Comparison of ENCODE assay signal across 18 cellular contexts in the genomic region with DNA sequence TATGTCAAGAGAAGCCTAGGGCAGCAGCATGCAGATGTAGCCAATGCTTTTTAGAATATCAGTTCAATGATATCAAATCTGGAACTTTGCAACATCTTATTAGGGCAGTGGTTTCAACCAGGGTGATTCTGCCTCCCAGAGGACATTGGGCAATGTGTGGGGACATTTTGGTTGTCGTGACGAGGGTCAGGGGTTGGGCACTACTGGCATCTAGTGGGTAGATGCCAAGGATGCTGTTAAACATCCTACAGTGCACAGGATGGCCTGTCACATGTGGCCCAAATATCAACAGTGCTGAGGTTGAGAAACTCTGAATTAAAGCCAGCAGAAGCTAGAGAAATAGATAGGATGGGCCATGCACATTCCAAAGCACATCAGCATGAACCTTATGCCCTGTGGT.
A peak's percentile ranks its signal among the peaks of the same experiment; 100 is the strongest.
DNase-seq lines count a peak whose midpoint lies in the region; ATAC-seq, FAIRE-seq and TF ChIP-seq lines count a peak whose summit lies in the region.
"Had no signal": no experiment of that assay in that cellular context is flagged by ENCODE, and none has a peak within 500 bp of the region (broad histone marks: within the 10 kb centered on the region; RNA-seq: fewer than 3 reads in every experiment).

No MANE protein-coding gene starts in this region.

- no peaks in the 10 kb centered on the region for H3K9me3 ChIP-seq in GM12878 (replicated peaks; ENCODE audit: control insufficient read depth, insufficient read depth, low read length)

- TF ChIP-seq EP300 in GM12878 (IDR thresholded peaks at IDR 0.05; ENCODE audit: borderline replicate concordance in 1 of 2, control insufficient read depth in 1 of 2, low read depth in 2 of 2, low read length in 2 of 2), result no peak

- RAD21 ChIA-PET in GM12878 (lab: Charles Lee; ENCODE audit: unreplicated experiment), result no interaction called here

- ATAC-seq in GM12878 (peak; percentile 72), sciatic nerve (peak; percentile 55), HG02678 (IDR thresholded peaks at IDR 0.05; ENCODE audit: unreplicated experiment) (no peak)
- ATAC-seq: natural killer cell had no signal

- H3K36me3 ChIP-seq in ACC112 (ENCODE audit: insufficient read depth, low read length) (no peaks in the 10 kb centered on the region), GM12878 (ENCODE audit: control insufficient read depth in 2 of 2, insufficient read depth in 2 of 2, low read length in 1 of 2) (no peaks in the 10 kb centered on the region)

- no peak for FAIRE-seq in GM12878 (lab: Jason Lieb, UNC)
- FAIRE-seq: A204.1 had no signal

- H3K9ac ChIP-seq in GM12878 (ENCODE audit: control insufficient read depth, insufficient read depth, low read length), result no peak overlapping the region

- peak in 1 of 3 experiments; percentile 18; a peak in 2 of 6 replicates for TF ChIP-seq CTCF in GM12878 (IDR thresholded peaks at IDR 0.05 in 2 of 3, conservative IDR thresholded peaks at IDR 0.05 in 1 of 3; ENCODE audit: control insufficient read depth in 2 of 3, extremely low read depth in 1 of 3, insufficient read depth in 1 of 3, low read depth in 3 of 3, low read length in 3 of 3)

- POLR2A ChIA-PET in GM12878 (lab: Charles Lee), result no interaction called here

- no peak for TF ChIP-seq RAD21 in GM12878 (IDR thresholded peaks at IDR 0.05; ENCODE audit: insufficient read depth, low read depth, low read length)

- intact Hi-C loops in GM12878 (cut with micrococcal nuclease; ENCODE audit: unreplicated experiment), result loop anchor here (5.0 kb wide), 1 partner anchor 303 kb away; no protein-coding TSS in a partner anchor
- intact Hi-C loops in sciatic nerve (cut with DNase I), result no loop called here

- DNase-seq in MV-4-11 (lab: John Stamatoyannopoulos, UW) (peak; percentile 38), GM12878 (ENCODE audit: low read depth, low spot score) (no peak), sciatic nerve (ENCODE audit: low spot score) (no peak), NCI-H128 (lab: John Stamatoyannopoulos, UW; ENCODE audit: unreplicated experiment) (no peak), NCI-H1417 (lab: John Stamatoyannopoulos, UW) (no peak), cerebellar nuclear complex (lab: John Stamatoyannopoulos, UW) (no peak)
- DNase-seq: activated naive CD4-positive, alpha-beta T cell treated with anti-CD3 and anti-CD28 coated beads, Interleukin-2, amount 50 U/mL, for 16 hours; effector CD4-positive, alpha-beta T cell; Karpas-422; mesendoderm; natural killer cell; NCI-H1092 treated with DMSO at 0.1 percent for 48 hours; NCI-H2081; NCI-H510A; SW 1271 had no signal

- H3K4me3 ChIP-seq in ACC112 (ENCODE audit: low read depth, low read length) (no peak overlapping the region), GM12878 (no peak overlapping the region)

- H3K27me3 ChIP-seq in ACC112 (ENCODE audit: insufficient read depth, low read length), result no peaks in the 10 kb centered on the region
- no peaks in the 10 kb centered on the region; a peak in 2 of 4 replicates for H3K27me3 ChIP-seq in GM12878 (replicated peaks in 1 of 2; ENCODE audit: control insufficient read depth in 2 of 2, insufficient read depth in 2 of 2, low read length in 1 of 2)

- no peaks in the 10 kb centered on the region for H4K20me1 ChIP-seq in GM12878 (ENCODE audit: control insufficient read depth, insufficient read depth)

- SMC1A ChIA-PET in GM12878 (lab: Charles Lee; ENCODE audit: uncharacterized antibody, unreplicated experiment), result interaction anchor here (0.5 kb wide), 1 partner anchor 9 kb away, joined by 3 read pairs; no protein-coding TSS in a partner anchor

- CTCF ChIA-PET in GM12878 (lab: Yijun Ruan, JAX), result no interaction called here

- no TSS peak for BruUV-seq in GM12878 (replicated peaks; lab: Mats Ljungman, UMichigan)

- H2AFZ ChIP-seq in ACC112 (ENCODE audit: low read length, unreplicated experiment) (no peak overlapping the region), GM12878 (ENCODE audit: control insufficient read depth, low read depth, low read length) (no peak overlapping the region)

- H3K79me2 ChIP-seq in ACC112 (ENCODE audit: control insufficient read depth, insufficient read depth, low read length, unreplicated experiment), result no peaks in the 10 kb centered on the region
- H3K79me2 ChIP-seq in GM12878 (ENCODE audit: control insufficient read depth, insufficient read depth, low read length), result no peaks in the 10 kb centered on the region

- H3K4me1 ChIP-seq in ACC112 (ENCODE audit: control insufficient read depth, insufficient read depth, low read length, unreplicated experiment) (peaks cover 23% of the 10 kb centered on the region), GM12878 (ENCODE audit: control insufficient read depth, insufficient read depth, low read length) (no peaks in the 10 kb centered on the region)

- no peak overlapping the region for H3K4me2 ChIP-seq in GM12878 (ENCODE audit: control insufficient read depth, insufficient read depth)

- WGBS in GM12878 (ENCODE audit: insufficient coverage, insufficient replicate concordance, low lambda C conversion rate, missing lambda C conversion rate), result 0% methylated on average over 2 of the region's 2 CpGs

- in situ Hi-C loops in GM12878 (cut with MboI), result no loop called here

- H3K27ac ChIP-seq in ACC112 (ENCODE audit: low read depth, low read length), result peak overlapping the region; percentile 69
- H3K27ac ChIP-seq in GM12878 (ENCODE audit: control insufficient read depth, insufficient read depth), result no peak overlapping the region

- TF ChIP-seq POLR2A in GM12878 (IDR thresholded peaks at IDR 0.05; ENCODE audit: low read depth, low read length), result no peak

TF ChIP-seq in GM12878, 131 proteins besides CTCF, POLR2A, EP300 and RAD21:
- TF ChIP-seq POLR2AphosphoS2 (IDR thresholded peaks at IDR 0.05; ENCODE audit: low read depth, low read length) (no peak), IKZF2 (IDR thresholded peaks at IDR 0.05) (no peak), YY1 (IDR thresholded peaks at IDR 0.05; ENCODE audit: low read depth, low read length) (no peak), CBX3 (IDR thresholded peaks at IDR 0.05; ENCODE audit: borderline replicate concordance, low read depth) (no peak), CEBPB (IDR thresholded peaks at IDR 0.05; ENCODE audit: borderline replicate concordance in 1 of 2, low read depth in 2 of 2, low read length in 2 of 2) (no peak)
- TF ChIP-seq, protein P1, sequence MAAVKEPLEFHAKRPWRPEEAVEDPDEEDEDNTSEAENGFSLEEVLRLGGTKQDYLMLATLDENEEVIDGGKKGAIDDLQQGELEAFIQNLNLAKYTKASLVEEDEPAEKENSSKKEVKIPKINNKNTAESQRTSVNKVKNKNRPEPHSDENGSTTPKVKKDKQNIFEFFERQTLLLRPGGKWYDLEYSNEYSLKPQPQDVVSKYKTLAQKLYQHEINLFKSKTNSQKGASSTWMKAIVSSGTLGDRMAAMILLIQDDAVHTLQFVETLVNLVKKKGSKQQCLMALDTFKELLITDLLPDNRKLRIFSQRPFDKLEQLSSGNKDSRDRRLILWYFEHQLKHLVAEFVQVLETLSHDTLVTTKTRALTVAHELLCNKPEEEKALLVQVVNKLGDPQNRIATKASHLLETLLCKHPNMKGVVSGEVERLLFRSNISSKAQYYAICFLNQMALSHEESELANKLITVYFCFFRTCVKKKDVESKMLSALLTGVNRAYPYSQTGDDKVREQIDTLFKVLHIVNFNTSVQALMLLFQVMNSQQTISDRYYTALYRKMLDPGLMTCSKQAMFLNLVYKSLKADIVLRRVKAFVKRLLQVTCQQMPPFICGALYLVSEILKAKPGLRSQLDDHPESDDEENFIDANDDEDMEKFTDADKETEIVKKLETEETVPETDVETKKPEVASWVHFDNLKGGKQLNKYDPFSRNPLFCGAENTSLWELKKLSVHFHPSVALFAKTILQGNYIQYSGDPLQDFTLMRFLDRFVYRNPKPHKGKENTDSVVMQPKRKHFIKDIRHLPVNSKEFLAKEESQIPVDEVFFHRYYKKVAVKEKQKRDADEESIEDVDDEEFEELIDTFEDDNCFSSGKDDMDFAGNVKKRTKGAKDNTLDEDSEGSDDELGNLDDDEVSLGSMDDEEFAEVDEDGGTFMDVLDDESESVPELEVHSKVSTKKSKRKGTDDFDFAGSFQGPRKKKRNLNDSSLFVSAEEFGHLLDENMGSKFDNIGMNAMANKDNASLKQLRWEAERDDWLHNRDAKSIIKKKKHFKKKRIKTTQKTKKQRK (IDR thresholded peaks at IDR 0.05; ENCODE audit: low read depth, low read length), result no peak
- TF ChIP-seq, protein P2, sequence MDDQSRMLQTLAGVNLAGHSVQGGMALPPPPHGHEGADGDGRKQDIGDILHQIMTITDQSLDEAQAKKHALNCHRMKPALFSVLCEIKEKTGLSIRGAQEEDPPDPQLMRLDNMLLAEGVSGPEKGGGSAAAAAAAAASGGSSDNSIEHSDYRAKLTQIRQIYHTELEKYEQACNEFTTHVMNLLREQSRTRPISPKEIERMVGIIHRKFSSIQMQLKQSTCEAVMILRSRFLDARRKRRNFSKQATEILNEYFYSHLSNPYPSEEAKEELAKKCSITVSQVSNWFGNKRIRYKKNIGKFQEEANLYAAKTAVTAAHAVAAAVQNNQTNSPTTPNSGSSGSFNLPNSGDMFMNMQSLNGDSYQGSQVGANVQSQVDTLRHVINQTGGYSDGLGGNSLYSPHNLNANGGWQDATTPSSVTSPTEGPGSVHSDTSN (IDR thresholded peaks at IDR 0.05; ENCODE audit: insufficient replicate concordance, low read depth, low read length), result no peak
- TF ChIP-seq, protein P3, sequence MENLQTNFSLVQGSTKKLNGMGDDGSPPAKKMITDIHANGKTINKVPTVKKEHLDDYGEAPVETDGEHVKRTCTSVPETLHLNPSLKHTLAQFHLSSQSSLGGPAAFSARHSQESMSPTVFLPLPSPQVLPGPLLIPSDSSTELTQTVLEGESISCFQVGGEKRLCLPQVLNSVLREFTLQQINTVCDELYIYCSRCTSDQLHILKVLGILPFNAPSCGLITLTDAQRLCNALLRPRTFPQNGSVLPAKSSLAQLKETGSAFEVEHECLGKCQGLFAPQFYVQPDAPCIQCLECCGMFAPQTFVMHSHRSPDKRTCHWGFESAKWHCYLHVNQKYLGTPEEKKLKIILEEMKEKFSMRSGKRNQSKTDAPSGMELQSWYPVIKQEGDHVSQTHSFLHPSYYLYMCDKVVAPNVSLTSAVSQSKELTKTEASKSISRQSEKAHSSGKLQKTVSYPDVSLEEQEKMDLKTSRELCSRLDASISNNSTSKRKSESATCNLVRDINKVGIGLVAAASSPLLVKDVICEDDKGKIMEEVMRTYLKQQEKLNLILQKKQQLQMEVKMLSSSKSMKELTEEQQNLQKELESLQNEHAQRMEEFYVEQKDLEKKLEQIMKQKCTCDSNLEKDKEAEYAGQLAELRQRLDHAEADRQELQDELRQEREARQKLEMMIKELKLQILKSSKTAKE (IDR thresholded peaks at IDR 0.05; ENCODE audit: low read depth, poor library complexity, severe bottlenecking), result no peak
TF ChIP-seq in GM12878: peak in this region for 0.
